10 cellular contexts compared by ENCODE assay signal in genomic region chr5:137533963-137534362, GRCh38. TPM values are rescaled to one million over a fixed set of nuclear protein-coding genes. Genes with fewer than 3 reads are reported as not detected.
"Had no signal": no experiment of that assay in that cellular context is flagged by ENCODE, and none has a peak within 500 bp of the region (broad histone marks: within the 10 kb centered on the region; RNA-seq: fewer than 3 reads in every experiment).

No MANE protein-coding gene starts in this region.

- FAIRE-seq: HepG2, HTR-8/SVneo, K562 had no signal

- H3K4me2 ChIP-seq: KMS-11 had no signal

- DNase-seq: IMR-90, KBM-7, KG1 had no signal

- H3K27ac ChIP-seq: HL-60, KMS-11 had no signal

- H3K4me3 ChIP-seq: K562 had no signal

- ATAC-seq: HepG2, K562 had no signal

RNA-seq across cellular contexts. Expression of gene SPOCK1, which starts 34.8 kb away (rescaled TPM):
- total RNA-seq: HT-29 had no signal
- polyA plus RNA-seq: IgD-negative memory B cell had no signal
